ENCODE assay signal across 1 cellular context in genomic region chr6:136739071-136739470, GRCh38.
TF ChIP-seq lines count a peak whose summit lies in the region.

No MANE protein-coding gene starts in this region.

TF ChIP-seq in IMR-90, 13 proteins besides CTCF, POLR2A, EP300 and RAD21 (continued from another document):
- TF ChIP-seq MXI1 (IDR thresholded peaks at IDR 0.05; ENCODE audit: borderline replicate concordance, low read depth, low read length) (no peak), FOS (IDR thresholded peaks at IDR 0.05; ENCODE audit: low read depth, low read length) (no peak), CEBPB (IDR thresholded peaks at IDR 0.05; ENCODE audit: low read depth, low read length) (no peak), RFX5 (IDR thresholded peaks at IDR 0.05; ENCODE audit: low read depth, low read length) (no peak), CHD1 (IDR thresholded peaks at IDR 0.05; ENCODE audit: low read depth, low read length) (no peak), RCOR1 (IDR thresholded peaks at IDR 0.05; ENCODE audit: insufficient replicate concordance, low read length) (no peak)
TF ChIP-seq in IMR-90: peak in this region for 0.
